8 cellular contexts compared by ENCODE assay signal in the genomic region with DNA sequence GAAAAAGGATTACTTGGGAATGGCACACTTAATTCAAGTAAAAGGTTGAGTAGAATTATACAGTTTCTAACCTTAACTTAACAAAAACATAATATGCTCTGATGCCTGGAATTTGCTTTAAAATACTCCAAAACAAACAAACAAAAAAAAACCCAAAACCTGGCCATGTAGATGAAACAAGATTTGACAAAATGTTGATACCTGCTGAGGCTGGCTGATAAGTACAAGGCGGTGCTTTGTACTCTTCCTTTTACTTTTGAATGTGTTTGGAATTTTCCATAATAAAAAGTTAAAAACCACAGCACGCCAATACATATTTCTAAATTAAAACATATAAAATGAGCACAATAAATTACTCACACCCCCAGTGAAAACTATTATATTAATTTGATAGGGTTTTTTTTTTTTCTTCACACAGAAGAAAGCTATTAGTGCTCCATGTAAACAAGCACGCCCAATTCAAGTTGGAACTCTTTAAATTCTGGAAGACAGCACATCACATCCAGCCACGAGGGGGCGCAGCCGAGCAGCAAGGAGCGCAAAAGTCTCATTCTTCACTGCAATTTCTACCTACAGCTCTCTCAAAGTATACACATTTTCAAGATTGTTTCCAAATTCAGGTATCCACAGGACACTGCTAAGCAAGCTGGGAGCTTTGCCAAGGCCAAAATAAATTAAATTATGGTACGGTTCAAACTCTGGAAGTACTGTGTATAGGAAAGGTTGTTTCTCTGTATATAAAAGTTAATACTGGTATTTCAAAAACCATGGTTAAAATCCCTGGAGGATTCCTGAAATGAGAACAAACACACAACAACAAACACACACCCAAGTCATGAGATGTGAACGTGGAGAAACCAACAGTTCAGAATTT. TPM values are rescaled to one million over a fixed set of nuclear protein-coding genes. Genes with fewer than 3 reads are reported as not detected.
A peak's percentile ranks its signal among the peaks of the same experiment; 100 is the strongest.
DNase-seq lines count a peak whose midpoint lies in the region; ATAC-seq and TF ChIP-seq lines count a peak whose summit lies in the region.

No MANE protein-coding gene starts in this region.

- H3K27me3 ChIP-seq in foreskin keratinocyte (no peaks in the 10 kb centered on the region), ovary (no peaks in the 10 kb centered on the region), tibial nerve (no peaks in the 10 kb centered on the region)

- no peak for TF ChIP-seq EP300 in ovary (IDR thresholded peaks at IDR 0.05)
- peak in 1 of 2 donors; percentile 67 for TF ChIP-seq EP300 in tibial nerve (IDR thresholded peaks at IDR 0.05)

- TF ChIP-seq CTCF in LNCAP (IDR thresholded peaks at IDR 0.05) (peak; percentile 64), RWPE1 (conservative IDR thresholded peaks at IDR 0.05; ENCODE audit: low read depth) (peak; percentile 95), foreskin keratinocyte (conservative IDR thresholded peaks at IDR 0.05) (peak; percentile 94), ovary (IDR thresholded peaks at IDR 0.05) (peak; percentile 73 to 94 (median 81)), tibial nerve (IDR thresholded peaks at IDR 0.05) (peak; percentile 77 to 95 (median 90))

- CTCF ChIA-PET in RWPE1 (lab: Yijun Ruan, JAX): interaction anchor here (0.5 to 2.5 kb wide), 27 partner anchors 9 to 969 kb away, joined by 3 to 9 read pairs (median 4); no protein-coding TSS in a partner anchor

- H3K36me3 ChIP-seq in ovary (no peaks in the 10 kb centered on the region), tibial nerve (no peaks in the 10 kb centered on the region)

- ATAC-seq in foreskin keratinocyte: no peak
- no peak for ATAC-seq in HG02588 (IDR thresholded peaks at IDR 0.05; ENCODE audit: unreplicated experiment)

- H3K4me1 ChIP-seq in foreskin keratinocyte (peaks cover 69% of the 10 kb centered on the region), ovary (ENCODE audit: insufficient read depth) (peaks cover 16% of the 10 kb centered on the region), tibial nerve (peaks cover 0 to 88% (median 37%) of the 10 kb centered on the region in 4 donors)

- TF ChIP-seq POLR2A in ovary (IDR thresholded peaks at IDR 0.05): no peak
- TF ChIP-seq POLR2A in tibial nerve (IDR thresholded peaks at IDR 0.05): no peak

- in situ Hi-C loops in Caki2 (cut with HindIII; ENCODE audit: low pct_unique_long_range_greater_than_20kb, low sequenced_read_pairs): no loop called here

- DNase-seq in Caki2 (ENCODE audit: low read depth) (peak; percentile 64), RWPE1 (ENCODE audit: low spot score) (no peak), foreskin keratinocyte (peak in 1 of 2 donors; percentile 65), ovary (peak; percentile 78 to 92 (median 90)), tibial nerve (ENCODE audit: low spot score in 2 of 2) (peak; percentile 88 to 96)
- peak; percentile 80 for DNase-seq in activated T-helper 9 cell treated with anti-CD3 and anti-CD28 coated beads, Interleukin-2, amount 50 U/mL, for 16 hours (ENCODE audit: low read depth)

- intact Hi-C loops in ovary (cut with DNase I): loop anchor here in 1 of 4 donors (5.0 kb wide), 1 partner anchor 221 kb away; no protein-coding TSS in a partner anchor

- POLR2A ChIA-PET in RWPE1 (lab: Yijun Ruan, JAX; ENCODE audit: low non-redundant PET): interaction anchor here (0.5 kb wide), 1 partner anchor 628 kb away, joined by 3 read pairs; no protein-coding TSS in a partner anchor

- 13 to 15% (median 13%) methylated on average over 9 of the region's 9 CpGs for WGBS in ovary, 3 donors
- WGBS in tibial nerve, 2 donors: 12 to 13% methylated on average over 9 of the region's 9 CpGs

- H3K9me3 ChIP-seq in ovary: no peaks in the 10 kb centered on the region
- no peaks in the 10 kb centered on the region for H3K9me3 ChIP-seq in tibial nerve

- H3K27ac ChIP-seq in RWPE1: no peak overlapping the region
- H3K27ac ChIP-seq in foreskin keratinocyte: peak overlapping the region; percentile 97
- peak overlapping the region in 1 of 2 donors; percentile 88 for H3K27ac ChIP-seq in ovary
- H3K27ac ChIP-seq in tibial nerve: peak overlapping the region; percentile 38 to 93 (median 86)

- H3K4me3 ChIP-seq in ovary (no peak overlapping the region), tibial nerve (no peak overlapping the region)

RNA-seq across cellular contexts. Expression of gene SERTAD2, which starts 7.5 kb away (rescaled TPM):
- total RNA-seq in Caki2 (2014; rRNA removed; shearing (Covaris generic); ENCODE audit: low replicate concordance): 3.4 and 3.5 TPM in 2 replicates
- total RNA-seq in foreskin keratinocyte (17.1 and 18.4 TPM in 2 replicates), ovary (10 to 100 TPM; 11.0 to 26.8 (median 21.8) TPM), tibial nerve (10 to 100 TPM; 15.9 to 18.8 (median 17.4) TPM)
- polyA plus RNA-seq in foreskin keratinocyte (5.7 and 7.1 TPM in 2 replicates), ovary (10 to 100 TPM in 1 of 2 donors, 1 to 10 TPM in 1; 9.9 to 20.8 TPM)
